9 cellular contexts compared by ENCODE assay signal in genomic region chr3:105806361-105806760, GRCh38.
DNase-seq lines count a peak whose midpoint lies in the region; ATAC-seq, FAIRE-seq and TF ChIP-seq lines count a peak whose summit lies in the region.
"Had no signal": no experiment of that assay in that cellular context is flagged by ENCODE, and none has a peak within 500 bp of the region (broad histone marks: within the 10 kb centered on the region; RNA-seq: fewer than 3 reads in every experiment).

No MANE protein-coding gene starts in this region.

- no peak overlapping the region for H2AFZ ChIP-seq in HepG2 (ENCODE audit: low read length)

- no peak overlapping the region for H3K4me3 ChIP-seq in HepG2 (replicated peaks in 1 of 3; ENCODE audit: insufficient read depth in 1 of 3, low read depth in 2 of 3, low read length in 3 of 3)

- peaks cover 33% of the 10 kb centered on the region for H3K4me1 Mint-ChIP-seq in activated T-helper 17 cell treated with anti-CD3 and anti-CD28 coated beads, Interleukin-2, amount 50 U/mL, for 72 hours

- peaks cover 73% of the 10 kb centered on the region for H3K36me3 Mint-ChIP-seq in activated T-helper 17 cell treated with anti-CD3 and anti-CD28 coated beads, Interleukin-2, amount 50 U/mL, for 72 hours (ENCODE audit: low read depth)

- H3K27ac Mint-ChIP-seq in activated T-helper 17 cell treated with anti-CD3 and anti-CD28 coated beads, Interleukin-2, amount 50 U/mL, for 72 hours = peak overlapping the region; percentile 7

- FAIRE-seq in HepG2 (lab: Jason Lieb, UNC) = no peak
- FAIRE-seq: TTC549 had no signal

- TF ChIP-seq EP300 in HepG2 (IDR thresholded peaks at IDR 0.05; ENCODE audit: low read depth in 2 of 2, low read length in 2 of 2) = no peak
- TF ChIP-seq EP300 in HepG2 (CRISPR knock-in tag; IDR thresholded peaks at IDR 0.05; ENCODE audit: borderline replicate concordance) = no peak

- intact Hi-C loops in HepG2 (cut with micrococcal nuclease; ENCODE audit: unreplicated experiment) = loop anchor here (5.0 kb wide), 1 partner anchor 61 kb away; the partner anchor contains the start of gene CBLB

- no TSS peak for BruUV-seq in HepG2 (replicated peaks; lab: Mats Ljungman, UMichigan)

- no peaks in the 10 kb centered on the region for H3K36me3 ChIP-seq in HepG2 (replicated peaks in 1 of 2; ENCODE audit: control insufficient read depth in 1 of 2, insufficient read depth in 2 of 2, low read length in 2 of 2)

- H3K4me1 ChIP-seq in HepG2 (ENCODE audit: insufficient read depth, low read length) = peaks cover 29% of the 10 kb centered on the region

- POLR2A ChIA-PET in HepG2 (lab: Yijun Ruan, JAX) = no interaction called here

- H3K27me3 Mint-ChIP-seq in activated T-helper 17 cell treated with anti-CD3 and anti-CD28 coated beads, Interleukin-2, amount 50 U/mL, for 72 hours = no peaks in the 10 kb centered on the region

- peak overlapping the region; percentile 56 for H3K4me3 Mint-ChIP-seq in activated T-helper 17 cell treated with anti-CD3 and anti-CD28 coated beads, Interleukin-2, amount 50 U/mL, for 72 hours

- no peak for TF ChIP-seq POLR2A in HepG2 (IDR thresholded peaks at IDR 0.05; ENCODE audit: insufficient read depth in 1 of 2, low read depth in 2 of 2, low read length in 2 of 2)

- no peak overlapping the region for H3K27ac ChIP-seq in HepG2 (ENCODE audit: extremely low read length, insufficient read depth, low read length)

- no peaks in the 10 kb centered on the region for H3K9me3 ChIP-seq in HepG2 (ENCODE audit: low read length)

- CTCF ChIA-PET in HepG2 (lab: Yijun Ruan, JAX; ENCODE audit: low intra/inter-chr PET ratio, low total read pairs) = no interaction called here

- ATAC-seq in activated T-helper 17 cell treated with anti-CD3 and anti-CD28 coated beads, Interleukin-2, amount 50 U/mL, for 72 hours (replicated peaks) = peak; percentile 79
- ATAC-seq in HepG2 = no peak
- ATAC-seq in GM21515 (IDR thresholded peaks at IDR 0.05; ENCODE audit: unreplicated experiment) = no peak
- ATAC-seq in HG03571 (IDR thresholded peaks at IDR 0.05; ENCODE audit: unreplicated experiment) = no peak

- peaks cover 3% of the 10 kb centered on the region for H3K79me2 ChIP-seq in HepG2 (ENCODE audit: insufficient read depth, low read length)

- no peak for TF ChIP-seq CTCF in HepG2 (CRISPR knock-in tag; IDR thresholded peaks at IDR 0.05)

- H3K9ac ChIP-seq in HepG2 (ENCODE audit: insufficient read depth, low read depth, low read length) = no peak overlapping the region

- no peaks in the 10 kb centered on the region for H3K27me3 ChIP-seq in HepG2 (ENCODE audit: control insufficient read depth in 1 of 2, insufficient read depth in 2 of 2, low read length in 2 of 2)

- no peaks in the 10 kb centered on the region for H3K9me3 Mint-ChIP-seq in activated T-helper 17 cell treated with anti-CD3 and anti-CD28 coated beads, Interleukin-2, amount 50 U/mL, for 72 hours

- H3K4me2 ChIP-seq in HepG2 (ENCODE audit: low read depth, low read length) = no peak overlapping the region

- in situ Hi-C loops in KBM-7 (cut with MboI; ENCODE audit: low pct_unique_long_range_greater_than_20kb, low sequenced_read_pairs) (no loop called here), HepG2 (cut with HindIII; ENCODE audit: extremely low pct_ligation_motif_present, low pct_unique_long_range_greater_than_20kb) (no loop called here)

- peaks cover 6% of the 10 kb centered on the region; the same call in 1 of the 2 replicates for H4K20me1 ChIP-seq in HepG2 (ENCODE audit: insufficient read depth, low read length)

- DNase-seq in EL (peak; percentile 88), KBM-7 (peak; percentile 75), HepG2 (ENCODE audit: low spot score) (peak; percentile 50), hepatic stellate cell (ENCODE audit: low spot score) (no peak)
- DNase-seq in effector CD8-positive, alpha-beta T cell (lab: John Stamatoyannopoulos, UW) = no peak

- no peak for TF ChIP-seq RAD21 in HepG2 (CRISPR knock-in tag; IDR thresholded peaks at IDR 0.05)

TF ChIP-seq in HepG2, 621 proteins besides CTCF, POLR2A, EP300 and RAD21:
- peak; percentile 69; the same call in 1 of the 2 replicates for TF ChIP-seq FOSL2 (CRISPR knock-in tag; IDR thresholded peaks at IDR 0.05)
- no peak; the same call in 1 of the 2 replicates for TF ChIP-seq NR2F6 (IDR thresholded peaks at IDR 0.05)
- 0 out of 2 replicates have a peak, but pooled peaks have one; percentile 19 for TF ChIP-seq NR2F6 (CRISPR knock-in tag; IDR thresholded peaks at IDR 0.05)
- no peak for TF ChIP-seq DPF2 (CRISPR knock-in tag; IDR thresholded peaks at IDR 0.05; ENCODE audit: borderline replicate concordance, low read depth)
- 0 out of 2 replicates have a peak, but pooled peaks have one; percentile 15 for TF ChIP-seq CREM (IDR thresholded peaks at IDR 0.05)
- no peak for TF ChIP-seq CREM (CRISPR knock-in tag; IDR thresholded peaks at IDR 0.05)
- 0 out of 2 replicates have a peak, but pooled peaks have one; percentile 29 for TF ChIP-seq ZNF331 (CRISPR knock-in tag; IDR thresholded peaks at IDR 0.05)

Comparison
In these comparisons a context has a peak if more than half of its experiments do, and no peak if none do; other contexts are left out.
1. DNase-seq: peak in EL (single experiment), KBM-7 (single experiment) and HepG2 (single experiment); none in hepatic stellate cell (single experiment) and effector CD8-positive, alpha-beta T cell (single experiment).